Comparison of ENCODE assay signal across 13 cellular contexts in the genomic region with DNA sequence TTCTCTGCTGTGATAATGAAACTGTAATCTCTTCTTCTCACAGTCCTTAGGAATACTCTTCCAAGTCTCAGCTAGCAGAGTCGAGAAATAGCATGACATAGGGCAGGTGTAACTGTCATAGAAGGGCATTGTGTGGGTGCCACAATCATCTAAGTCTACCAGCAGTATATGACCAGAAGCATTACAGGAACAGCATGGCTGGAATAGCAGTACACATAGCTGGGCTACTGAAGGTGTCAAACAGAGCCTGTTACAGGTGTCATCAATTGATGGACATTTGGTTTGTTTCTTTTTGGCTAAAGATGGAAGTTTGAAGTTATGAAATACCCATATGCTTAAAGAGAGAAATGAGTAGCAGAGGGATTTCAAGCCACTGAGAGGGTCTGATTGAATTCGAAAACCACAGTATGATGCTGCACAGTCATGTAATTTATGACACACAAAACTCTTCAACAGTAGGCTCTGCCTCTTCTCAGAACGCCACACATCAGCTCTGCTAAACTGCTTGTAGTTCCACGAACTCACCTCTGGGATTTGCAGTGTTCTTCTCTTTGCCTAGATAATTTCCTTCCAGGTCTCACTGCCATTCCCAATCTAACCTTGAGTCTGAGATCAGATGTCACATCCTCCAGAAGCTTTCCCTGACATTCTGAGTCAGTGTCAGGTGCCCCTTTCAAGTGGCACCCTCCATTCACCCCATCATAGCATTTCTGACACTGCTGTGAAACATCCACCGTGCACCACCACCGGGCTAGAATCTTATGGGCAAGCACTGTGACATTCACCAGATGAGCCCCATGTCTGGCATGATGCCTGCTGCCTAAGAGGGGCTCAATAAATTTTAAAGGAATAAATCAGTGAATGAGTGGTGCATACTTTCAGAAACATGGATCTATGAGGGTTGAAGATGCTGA.
DNase-seq lines count a peak whose midpoint lies in the region; ATAC-seq, FAIRE-seq and TF ChIP-seq lines count a peak whose summit lies in the region.
"Had no signal": no experiment of that assay in that cellular context is flagged by ENCODE, and none has a peak within 500 bp of the region (broad histone marks: within the 10 kb centered on the region; RNA-seq: fewer than 3 reads in every experiment).

No MANE protein-coding gene starts in this region.

- H3K36me3 Mint-ChIP-seq in Calu3 (ENCODE audit: insufficient read depth, unreplicated experiment), result no peaks in the 10 kb centered on the region

- H3K9me3 ChIP-seq in suprapubic skin, result no peaks in the 10 kb centered on the region
- no peaks in the 10 kb centered on the region for H3K9me3 ChIP-seq in breast epithelium
- H3K9me3 ChIP-seq: BLaER1, esophagus muscularis mucosa had no signal

- TF ChIP-seq POLR2A in suprapubic skin (IDR thresholded peaks at IDR 0.05) (no peak), breast epithelium (IDR thresholded peaks at IDR 0.05) (no peak)

- intact Hi-C loops in breast epithelium (cut with DNase I; ENCODE audit: low total_unique reads) (no loop called here), Calu3 (cut with micrococcal nuclease; ENCODE audit: unreplicated experiment) (no loop called here)

- no peaks in the 10 kb centered on the region for H3K9me3 Mint-ChIP-seq in Calu3 (ENCODE audit: low read depth, unreplicated experiment)

- H3K4me3 ChIP-seq in suprapubic skin (no peak overlapping the region), breast epithelium (no peak overlapping the region)
- H3K4me3 ChIP-seq: BLaER1, esophagus muscularis mucosa had no signal

- CTCF ChIA-PET in Calu3 (lab: Charles Lee), result no interaction called here

- TF ChIP-seq CTCF in suprapubic skin (IDR thresholded peaks at IDR 0.05) (no peak), breast epithelium (IDR thresholded peaks at IDR 0.05) (no peak), Calu3 (IDR thresholded peaks at IDR 0.05; ENCODE audit: unreplicated experiment) (no peak)

- no peak for TF ChIP-seq EP300 in suprapubic skin (IDR thresholded peaks at IDR 0.05)

- no peaks in the 10 kb centered on the region for H3K36me3 ChIP-seq in suprapubic skin
- no peaks in the 10 kb centered on the region for H3K36me3 ChIP-seq in breast epithelium
- H3K36me3 ChIP-seq: BLaER1, esophagus muscularis mucosa had no signal

- BruUV-seq in Calu3 (replicated peaks; lab: Mats Ljungman, UMichigan), result no TSS peak

- peak; percentile 42 for FAIRE-seq in GM18507 (lab: Jason Lieb, UNC)

- ATAC-seq in GM21723 (IDR thresholded peaks at IDR 0.05; ENCODE audit: unreplicated experiment) (peak; percentile 91), HG03520 (IDR thresholded peaks at IDR 0.05; ENCODE audit: unreplicated experiment) (peak; percentile 97)

- H3K27ac Mint-ChIP-seq in Calu3 (ENCODE audit: unreplicated experiment), result no peak overlapping the region
- H3K27ac Mint-ChIP-seq: type B pancreatic cell had no signal

- 80% methylated on average over 6 of the region's 6 CpGs for WGBS in suprapubic skin

- H3K27ac ChIP-seq in suprapubic skin, result no peak overlapping the region
- no peak overlapping the region for H3K27ac ChIP-seq in breast epithelium
- H3K27ac ChIP-seq: BLaER1, esophagus muscularis mucosa had no signal

- H3K4me1 ChIP-seq in suprapubic skin (no peaks in the 10 kb centered on the region), breast epithelium (no peaks in the 10 kb centered on the region)
- H3K4me1 ChIP-seq: BLaER1, esophagus muscularis mucosa had no signal

- no peaks in the 10 kb centered on the region for H3K27me3 ChIP-seq in suprapubic skin
- H3K27me3 ChIP-seq in breast epithelium, result no peaks in the 10 kb centered on the region
- H3K27me3 ChIP-seq: BLaER1, esophagus muscularis mucosa had no signal

- DNase-seq in ELR (ENCODE audit: low read depth), result peak; percentile 8
- DNase-seq in GM18507 (ENCODE audit: extremely low spot score, insufficient read length, low read depth), result no peak
- no peak for DNase-seq in suprapubic skin (ENCODE audit: low spot score in 2 of 2)
- DNase-seq in breast epithelium (ENCODE audit: low spot score in 2 of 2), result no peak
- DNase-seq in Calu3, result no peak
- no peak for DNase-seq in SIG-M5 treated with dmso at 0.1 percent for 504 hours (lab: John Stamatoyannopoulos, UW; ENCODE audit: unreplicated experiment)
- DNase-seq: HCEC 1CT, T-helper 9 cell had no signal

- H3K4me1 Mint-ChIP-seq in Calu3 (ENCODE audit: low read depth, unreplicated experiment), result no peaks in the 10 kb centered on the region

- H3K27me3 Mint-ChIP-seq in Calu3 (ENCODE audit: unreplicated experiment), result no peaks in the 10 kb centered on the region
- H3K27me3 Mint-ChIP-seq: type B pancreatic cell had no signal

- no peak overlapping the region for H3K4me3 Mint-ChIP-seq in Calu3 (ENCODE audit: low read depth, unreplicated experiment)
- H3K4me3 Mint-ChIP-seq: type B pancreatic cell had no signal
